Comparison of ENCODE assay signal across 18 cellular contexts in genomic region chr15:70063284-70063991, GRCh38. TPM values are rescaled to one million over a fixed set of nuclear protein-coding genes. Genes with fewer than 3 reads are reported as not detected.
A peak's percentile ranks its signal among the peaks of the same experiment; 100 is the strongest.
DNase-seq lines count a peak whose midpoint lies in the region; ATAC-seq and TF ChIP-seq lines count a peak whose summit lies in the region.
"Had no signal": no experiment of that assay in that cellular context is flagged by ENCODE, and none has a peak within 500 bp of the region (broad histone marks: within the 10 kb centered on the region; RNA-seq: fewer than 3 reads in every experiment).

No MANE protein-coding gene starts in this region.

- H3K27me3 Mint-ChIP-seq in CD4-positive, CD25-positive, alpha-beta regulatory T cell = no peaks in the 10 kb centered on the region
- H3K27me3 Mint-ChIP-seq in activated T-helper 17 cell treated with anti-CD3 and anti-CD28 coated beads, Interleukin-2, amount 50 U/mL, for 72 hours = no peaks in the 10 kb centered on the region
- H3K27me3 Mint-ChIP-seq: CD8-positive, alpha-beta memory T cell; dendritic cell treated with granulocyte-macrophage colony-stimulating factor and Interleukin-4, amounts not matched to agents 40 ng/mL and 50 ng/mL, for 4 days; IgD-negative memory B cell had no signal

- H3K4me3 Mint-ChIP-seq in CD4-positive, CD25-positive, alpha-beta regulatory T cell = no peak overlapping the region
- H3K4me3 Mint-ChIP-seq in activated T-helper 17 cell treated with anti-CD3 and anti-CD28 coated beads, Interleukin-2, amount 50 U/mL, for 72 hours = no peak overlapping the region
- H3K4me3 Mint-ChIP-seq: activated naive CD4-positive, alpha-beta T cell treated with anti-CD3 and anti-CD28 coated beads for 36 hours; CD8-positive, alpha-beta memory T cell; dendritic cell treated with granulocyte-macrophage colony-stimulating factor and Interleukin-4, amounts not matched to agents 40 ng/mL and 50 ng/mL, for 4 days; IgD-negative memory B cell had no signal

- H3K27ac ChIP-seq in CD4-positive, CD25-positive, alpha-beta regulatory T cell (ENCODE audit: insufficient read depth, low read length, poor library complexity, severe bottlenecking) = no peak overlapping the region
- H3K27ac ChIP-seq in VCaP (peak overlapping the region; percentile 51), mesodermal cell (ENCODE audit: low read depth, low read length, severe bottlenecking) (peak overlapping the region; percentile 10), spleen (no peak overlapping the region)
- H3K27ac ChIP-seq: GM23248 had no signal

- no peak for ATAC-seq in CD4-positive, CD25-positive, alpha-beta regulatory T cell (ENCODE audit: low read depth in 2 of 2)
- ATAC-seq in activated naive CD4-positive, alpha-beta T cell treated with anti-CD3 and anti-CD28 coated beads, Interleukin-2, amount 50 U/mL, for 72 hours = no peak
- no peak for ATAC-seq in HG03025 (IDR thresholded peaks at IDR 0.05; ENCODE audit: low FRiP score, unreplicated experiment)
- no peak for ATAC-seq in activated T-helper 17 cell treated with anti-CD3 and anti-CD28 coated beads, Interleukin-2, amount 50 U/mL, for 72 hours (replicated peaks)

- no peaks in the 10 kb centered on the region for H3K9me3 ChIP-seq in CD4-positive, CD25-positive, alpha-beta regulatory T cell (ENCODE audit: control insufficient read depth in 2 of 2, low read length in 2 of 2)
- H3K9me3 ChIP-seq in mesodermal cell (ENCODE audit: control insufficient read depth, low read length) (no peaks in the 10 kb centered on the region), spleen (no peaks in the 10 kb centered on the region)

- H3K4me1 ChIP-seq in CD4-positive, CD25-positive, alpha-beta regulatory T cell (ENCODE audit: control insufficient read depth, insufficient read depth, low read length, poor library complexity, severe bottlenecking) = no peaks in the 10 kb centered on the region
- H3K4me1 ChIP-seq in mesodermal cell (ENCODE audit: control insufficient read depth, insufficient read depth, low read length, poor library complexity, severe bottlenecking) = peaks cover 4% of the 10 kb centered on the region
- H3K4me1 ChIP-seq in spleen = peaks cover 0 to 13% (median 0%) of the 10 kb centered on the region in 6 donors

- H3K9me3 Mint-ChIP-seq in CD4-positive, CD25-positive, alpha-beta regulatory T cell = no peaks in the 10 kb centered on the region
- no peaks in the 10 kb centered on the region for H3K9me3 Mint-ChIP-seq in activated naive CD4-positive, alpha-beta T cell treated with anti-CD3 and anti-CD28 coated beads, Interleukin-2, amount 50 U/mL, for 72 hours
- H3K9me3 Mint-ChIP-seq in activated T-helper 17 cell treated with anti-CD3 and anti-CD28 coated beads, Interleukin-2, amount 50 U/mL, for 72 hours = no peaks in the 10 kb centered on the region
- H3K9me3 Mint-ChIP-seq: activated naive CD4-positive, alpha-beta T cell treated with anti-CD3 and anti-CD28 coated beads for 36 hours; CD8-positive, alpha-beta memory T cell; dendritic cell treated with granulocyte-macrophage colony-stimulating factor and Interleukin-4, amounts not matched to agents 40 ng/mL and 50 ng/mL, for 4 days; IgD-negative memory B cell had no signal

- H3K36me3 ChIP-seq in CD4-positive, CD25-positive, alpha-beta regulatory T cell (ENCODE audit: control insufficient read depth, insufficient read depth, low read length) = peaks cover 86% of the 10 kb centered on the region
- peaks cover 97% of the 10 kb centered on the region for H3K36me3 ChIP-seq in mesodermal cell (ENCODE audit: control insufficient read depth, insufficient read depth, low read length)
- peaks cover 6 to 100% (median 91%) of the 10 kb centered on the region in 6 donors for H3K36me3 ChIP-seq in spleen

- peaks cover 27% of the 10 kb centered on the region for H3K36me3 Mint-ChIP-seq in CD4-positive, CD25-positive, alpha-beta regulatory T cell
- peaks cover 0 to 13% of the 10 kb centered on the region in 2 donors for H3K36me3 Mint-ChIP-seq in activated naive CD4-positive, alpha-beta T cell treated with anti-CD3 and anti-CD28 coated beads, Interleukin-2, amount 50 U/mL, for 72 hours
- H3K36me3 Mint-ChIP-seq in activated T-helper 17 cell treated with anti-CD3 and anti-CD28 coated beads, Interleukin-2, amount 50 U/mL, for 72 hours (ENCODE audit: low read depth) = peaks cover 98% of the 10 kb centered on the region

- H3K4me1 Mint-ChIP-seq in CD4-positive, CD25-positive, alpha-beta regulatory T cell = peaks cover 0 to 3% (median 1%) of the 10 kb centered on the region in 4 donors
- no peaks in the 10 kb centered on the region for H3K4me1 Mint-ChIP-seq in activated T-helper 17 cell treated with anti-CD3 and anti-CD28 coated beads, Interleukin-2, amount 50 U/mL, for 72 hours

- DNase-seq in CD4-positive, CD25-positive, alpha-beta regulatory T cell = no peak
- DNase-seq in spleen = peak; percentile 23
- no peak for DNase-seq in activated naive CD4-positive, alpha-beta T cell treated with anti-CD3 and anti-CD28 coated beads, Interleukin-2, amount 50 U/mL, for 72 hours (ENCODE audit: low spot score in 2 of 2)
- DNase-seq in stimulated activated CD4-positive, alpha-beta T cell treated with anti-CD3 and anti-CD28 coated beads, Interleukin-15, amount 100 ng/mL, for 24 hours = no peak
- DNase-seq: activated CD4-positive, alpha-beta T cell treated with anti-CD3 and anti-CD28 coated beads for 48 hours; activated naive CD4-positive, alpha-beta T cell treated with anti-CD3 and anti-CD28 coated beads for 36 hours; GM23248; left ventricle myocardium superior; NCI-H226; small intestine; SW 1271 had no signal

- H3K27ac Mint-ChIP-seq in CD4-positive, CD25-positive, alpha-beta regulatory T cell = peak overlapping the region in 2 of 3 donors; percentile 20 to 69
- H3K27ac Mint-ChIP-seq in activated naive CD4-positive, alpha-beta T cell treated with anti-CD3 and anti-CD28 coated beads, Interleukin-2, amount 50 U/mL, for 72 hours = peak overlapping the region in 1 of 2 donors; percentile 77
- no peak overlapping the region for H3K27ac Mint-ChIP-seq in activated T-helper 17 cell treated with anti-CD3 and anti-CD28 coated beads, Interleukin-2, amount 50 U/mL, for 72 hours
- H3K27ac Mint-ChIP-seq: activated naive CD4-positive, alpha-beta T cell treated with anti-CD3 and anti-CD28 coated beads for 36 hours; CD8-positive, alpha-beta memory T cell; dendritic cell treated with granulocyte-macrophage colony-stimulating factor and Interleukin-4, amounts not matched to agents 40 ng/mL and 50 ng/mL, for 4 days had no signal

- 88 to 89% methylated on average over 12 to 16 of the region's 16 CpGs for WGBS in mesodermal cell (ENCODE audit: insufficient coverage in 2 of 2), 2 experiments
- WGBS in spleen, 5 donors = 87 to 94% (median 89%) methylated on average over 16 of the region's 16 CpGs

- no peaks in the 10 kb centered on the region for H3K27me3 ChIP-seq in CD4-positive, CD25-positive, alpha-beta regulatory T cell (ENCODE audit: control insufficient read depth, insufficient read depth, low read length)
- no peaks in the 10 kb centered on the region for H3K27me3 ChIP-seq in spleen (replicated peaks in 1 of 7)

- TF ChIP-seq CTCF in VCaP (conservative IDR thresholded peaks at IDR 0.05) (no peak), spleen (IDR thresholded peaks at IDR 0.05 in 8 of 11, conservative IDR thresholded peaks at IDR 0.05 in 3 of 11) (no peak)

- intact Hi-C loops in spleen (cut with DNase I; ENCODE audit: low total_unique reads) = no loop called here

- TF ChIP-seq POLR2A in spleen (IDR thresholded peaks at IDR 0.05) = no peak

- no peak overlapping the region for H3K4me3 ChIP-seq in CD4-positive, CD25-positive, alpha-beta regulatory T cell (ENCODE audit: low read depth, low read length)
- H3K4me3 ChIP-seq in mesodermal cell (ENCODE audit: extremely low read depth, insufficient read depth, low read length, poor library complexity, severe bottlenecking) = no peak overlapping the region
- H3K4me3 ChIP-seq in spleen = no peak overlapping the region
- H3K4me3 ChIP-seq: GM23248 had no signal

RNA-seq across cellular contexts. Expression of gene TLE3, which starts 34.3 kb away (rescaled TPM):
- 115 TPM for total RNA-seq in CD4-positive, CD25-positive, alpha-beta regulatory T cell
- polyA plus RNA-seq in CD4-positive, CD25-positive, alpha-beta regulatory T cell = 10 to 100 TPM in 3 of 4 donors, 1 to 10 TPM in 1; 8.4 to 13.9 (median 11.7) TPM
- polyA plus RNA-seq in mesodermal cell (2013, experiment 1 of 2) = 50.9 TPM
- 51.5 TPM for polyA plus RNA-seq in mesodermal cell (2013, experiment 2 of 2)
- total RNA-seq in spleen = 100 to 1,000 TPM in 5 of 7 donors, 10 to 100 TPM in 2; 81.7 to 141 (median 121) TPM
- 10 to 100 TPM; 23.7 to 41.0 (median 29.2) TPM for polyA plus RNA-seq in spleen
- 100 to 1,000 TPM in 1 of 2 donors, 10 to 100 TPM in 1; 82.9 to 171 TPM for total RNA-seq in activated naive CD4-positive, alpha-beta T cell treated with anti-CD3 and anti-CD28 coated beads, Interleukin-2, amount 50 U/mL, for 72 hours
- 100 to 1,000 TPM in 1 of 2 donors, 10 to 100 TPM in 1; 94.9 to 131 TPM for total RNA-seq in activated T-helper 17 cell treated with anti-CD3 and anti-CD28 coated beads, Interleukin-2, amount 50 U/mL, for 72 hours

Comparison
In these comparisons a context has a peak if more than half of its experiments do, and no peak if none do; other contexts are left out.
1. H3K27ac ChIP-seq: peak in VCaP (single experiment) and mesodermal cell (single experiment); none in CD4-positive, CD25-positive, alpha-beta regulatory T cell (single experiment) and spleen (0 of 8).